Comparison of ENCODE assay signal across 10 cellular contexts in genomic region chr1:45913183-45913924, GRCh38.
DNase-seq lines count a peak whose midpoint lies in the region; ATAC-seq and TF ChIP-seq lines count a peak whose summit lies in the region.
"Had no signal": no experiment of that assay in that cellular context is flagged by ENCODE, and none has a peak within 500 bp of the region (broad histone marks: within the 10 kb centered on the region; RNA-seq: fewer than 3 reads in every experiment).

No MANE protein-coding gene starts in this region.

- no peaks in the 10 kb centered on the region for H3K27me3 Mint-ChIP-seq in activated CD4-positive, alpha-beta memory T cell treated with anti-CD3 and anti-CD28 coated beads for 36 hours
- no peaks in the 10 kb centered on the region for H3K27me3 Mint-ChIP-seq in activated CD4-positive, alpha-beta memory T cell treated with anti-CD3 and anti-CD28 coated beads, Interleukin-2, amount 10 ng/mL, durations not matched to agents 7 days and 5 days
- no peaks in the 10 kb centered on the region for H3K27me3 Mint-ChIP-seq in activated CD4-positive, alpha-beta T cell treated with anti-CD3 and anti-CD28 coated beads, Interleukin-2, amount 10 ng/mL, durations not matched to agents 24 days and 14 days

- no peak overlapping the region for H3K4me3 Mint-ChIP-seq in activated CD4-positive, alpha-beta memory T cell treated with anti-CD3 and anti-CD28 coated beads for 36 hours
- no peak overlapping the region for H3K4me3 Mint-ChIP-seq in activated CD4-positive, alpha-beta memory T cell treated with anti-CD3 and anti-CD28 coated beads, Interleukin-2, amount 10 ng/mL, durations not matched to agents 7 days and 5 days
- no peak overlapping the region for H3K4me3 Mint-ChIP-seq in activated CD4-positive, alpha-beta T cell treated with anti-CD3 and anti-CD28 coated beads, Interleukin-2, amount 10 ng/mL, durations not matched to agents 24 days and 14 days

- H3K36me3 Mint-ChIP-seq in activated CD4-positive, alpha-beta memory T cell treated with anti-CD3 and anti-CD28 coated beads for 36 hours, result no peaks in the 10 kb centered on the region
- no peaks in the 10 kb centered on the region for H3K36me3 Mint-ChIP-seq in activated CD4-positive, alpha-beta memory T cell treated with anti-CD3 and anti-CD28 coated beads, Interleukin-2, amount 10 ng/mL, durations not matched to agents 7 days and 5 days (ENCODE audit: low read depth)
- H3K36me3 Mint-ChIP-seq in activated CD4-positive, alpha-beta T cell treated with anti-CD3 and anti-CD28 coated beads, Interleukin-2, amount 10 ng/mL, durations not matched to agents 24 days and 14 days (ENCODE audit: low read depth), result peaks cover 2% of the 10 kb centered on the region

- peaks cover 9% of the 10 kb centered on the region for H3K4me1 Mint-ChIP-seq in activated CD4-positive, alpha-beta memory T cell treated with anti-CD3 and anti-CD28 coated beads for 36 hours (ENCODE audit: low read depth)
- H3K4me1 Mint-ChIP-seq in activated CD4-positive, alpha-beta memory T cell treated with anti-CD3 and anti-CD28 coated beads, Interleukin-2, amount 10 ng/mL, durations not matched to agents 7 days and 5 days, result no peaks in the 10 kb centered on the region
- peaks cover 12% of the 10 kb centered on the region for H3K4me1 Mint-ChIP-seq in activated CD4-positive, alpha-beta T cell treated with anti-CD3 and anti-CD28 coated beads, Interleukin-2, amount 10 ng/mL, durations not matched to agents 24 days and 14 days

- no peaks in the 10 kb centered on the region for H3K9me3 Mint-ChIP-seq in activated CD4-positive, alpha-beta memory T cell treated with anti-CD3 and anti-CD28 coated beads for 36 hours
- H3K9me3 Mint-ChIP-seq in activated CD4-positive, alpha-beta memory T cell treated with anti-CD3 and anti-CD28 coated beads, Interleukin-2, amount 10 ng/mL, durations not matched to agents 7 days and 5 days, result no peaks in the 10 kb centered on the region
- H3K9me3 Mint-ChIP-seq in activated CD4-positive, alpha-beta T cell treated with anti-CD3 and anti-CD28 coated beads, Interleukin-2, amount 10 ng/mL, durations not matched to agents 24 days and 14 days, result no peaks in the 10 kb centered on the region

- TF ChIP-seq CTCF in astrocyte of the spinal cord (IDR thresholded peaks at IDR 0.05; ENCODE audit: low read depth, low read length) (no peak), tibial artery (IDR thresholded peaks at IDR 0.05) (no peak)

- no peak overlapping the region for H3K27ac Mint-ChIP-seq in activated CD4-positive, alpha-beta memory T cell treated with anti-CD3 and anti-CD28 coated beads for 36 hours
- H3K27ac Mint-ChIP-seq in activated CD4-positive, alpha-beta memory T cell treated with anti-CD3 and anti-CD28 coated beads, Interleukin-2, amount 10 ng/mL, durations not matched to agents 7 days and 5 days, result no peak overlapping the region
- no peak overlapping the region for H3K27ac Mint-ChIP-seq in activated CD4-positive, alpha-beta T cell treated with anti-CD3 and anti-CD28 coated beads, Interleukin-2, amount 10 ng/mL, durations not matched to agents 24 days and 14 days

- H3K4me1 ChIP-seq in tibial artery (peaks cover 0 to 19% (median 8%) of the 10 kb centered on the region in 4 donors), HAP-1 (peaks cover 6% of the 10 kb centered on the region)

- CTCF ChIA-PET in activated CD4-positive, alpha-beta memory T cell treated with anti-CD3 and anti-CD28 coated beads for 36 hours (lab: Charles Lee), result no interaction called here
- CTCF ChIA-PET in activated CD4-positive, alpha-beta memory T cell treated with anti-CD3 and anti-CD28 coated beads, Interleukin-2, amount 10 ng/mL, durations not matched to agents 7 days and 5 days (lab: Charles Lee), result interaction anchor here (1.5 kb wide), 1 partner anchor 8 kb away, joined by 3 read pairs; no protein-coding TSS in a partner anchor

- peak; percentile 86 for ATAC-seq in left colon
- ATAC-seq in GM19397 (IDR thresholded peaks at IDR 0.05; ENCODE audit: unreplicated experiment), result no peak

- H3K4me3 ChIP-seq in astrocyte of the spinal cord (ENCODE audit: low read depth, low read length) (no peak overlapping the region), tibial artery (peak overlapping the region; percentile 24 to 32), HAP-1 (no peak overlapping the region)
- H3K4me3 ChIP-seq: BLaER1 had no signal

- no peaks in the 10 kb centered on the region for H3K9me3 ChIP-seq in tibial artery
- no peaks in the 10 kb centered on the region for H3K9me3 ChIP-seq in HAP-1
- H3K9me3 ChIP-seq: BLaER1 had no signal

- H3K27me3 ChIP-seq in tibial artery (no peaks in the 10 kb centered on the region), HAP-1 (ENCODE audit: low read depth) (no peaks in the 10 kb centered on the region)
- H3K27me3 ChIP-seq: BLaER1 had no signal

- intact Hi-C loops in activated CD4-positive, alpha-beta memory T cell treated with anti-CD3 and anti-CD28 coated beads for 36 hours (cut with micrococcal nuclease), result no loop called here
- intact Hi-C loops in left colon (cut with DNase I, micrococcal nuclease), result no loop called here
- intact Hi-C loops in tibial artery (cut with DNase I; ENCODE audit: low total_unique reads), result no loop called here
- intact Hi-C loops in activated CD4-positive, alpha-beta T cell treated with anti-CD3 and anti-CD28 coated beads, Interleukin-2, amount 10 ng/mL, durations not matched to agents 24 days and 14 days (cut with micrococcal nuclease), result no loop called here

- peak; percentile 50 for DNase-seq in activated CD4-positive, alpha-beta memory T cell treated with anti-CD3 and anti-CD28 coated beads for 36 hours
- DNase-seq in activated CD4-positive, alpha-beta memory T cell treated with anti-CD3 and anti-CD28 coated beads, Interleukin-2, amount 10 ng/mL, durations not matched to agents 7 days and 5 days, result no peak
- DNase-seq in astrocyte of the spinal cord (ENCODE audit: low read depth, low spot score) (peak; percentile 88), left colon (peak; percentile 65 to 87), tibial artery (peak; percentile 70 to 91), HAP-1 (ENCODE audit: low spot score in 2 of 2) (no peak)
- no peak for DNase-seq in activated CD4-positive, alpha-beta T cell treated with anti-CD3 and anti-CD28 coated beads, Interleukin-2, amount 10 ng/mL, durations not matched to agents 24 days and 14 days
- DNase-seq: effector CD4-positive, alpha-beta T cell had no signal

- in situ Hi-C loops in astrocyte of the spinal cord (cut with HindIII; ENCODE audit: low sequenced_read_pairs) (no loop called here), HAP-1 (cut with MboI; ENCODE audit: low sequenced_read_pairs) (no loop called here)

- POLR2A ChIA-PET in activated CD4-positive, alpha-beta memory T cell treated with anti-CD3 and anti-CD28 coated beads for 36 hours (lab: Charles Lee), result no interaction called here
- POLR2A ChIA-PET in activated CD4-positive, alpha-beta memory T cell treated with anti-CD3 and anti-CD28 coated beads, Interleukin-2, amount 10 ng/mL, durations not matched to agents 7 days and 5 days (lab: Charles Lee), result no interaction called here

- H3K36me3 ChIP-seq in tibial artery (no peaks in the 10 kb centered on the region), HAP-1 (replicated peaks) (no peaks in the 10 kb centered on the region)

- peak overlapping the region; percentile 82 to 88 for H3K27ac ChIP-seq in tibial artery
- H3K27ac ChIP-seq: BLaER1 had no signal

Comparison
In these comparisons a context has a peak if more than half of its experiments do, and no peak if none do; other contexts are left out.
1. DNase-seq: peak in activated CD4-positive, alpha-beta memory T cell treated with anti-CD3 and anti-CD28 coated beads for 36 hours (single experiment), astrocyte of the spinal cord (single experiment), left colon (2 of 2) and tibial artery (2 of 2); none in activated CD4-positive, alpha-beta memory T cell treated with anti-CD3 and anti-CD28 coated beads, Interleukin-2, amount 10 ng/mL, durations not matched to agents 7 days and 5 days (single experiment), HAP-1 (0 of 2) and activated CD4-positive, alpha-beta T cell treated with anti-CD3 and anti-CD28 coated beads, Interleukin-2, amount 10 ng/mL, durations not matched to agents 24 days and 14 days (single experiment).
2. H3K4me3 ChIP-seq: peak in tibial artery (2 of 2); none in astrocyte of the spinal cord (single experiment) and HAP-1 (single experiment).